1 cellular context compared by ENCODE assay signal in the genomic region with DNA sequence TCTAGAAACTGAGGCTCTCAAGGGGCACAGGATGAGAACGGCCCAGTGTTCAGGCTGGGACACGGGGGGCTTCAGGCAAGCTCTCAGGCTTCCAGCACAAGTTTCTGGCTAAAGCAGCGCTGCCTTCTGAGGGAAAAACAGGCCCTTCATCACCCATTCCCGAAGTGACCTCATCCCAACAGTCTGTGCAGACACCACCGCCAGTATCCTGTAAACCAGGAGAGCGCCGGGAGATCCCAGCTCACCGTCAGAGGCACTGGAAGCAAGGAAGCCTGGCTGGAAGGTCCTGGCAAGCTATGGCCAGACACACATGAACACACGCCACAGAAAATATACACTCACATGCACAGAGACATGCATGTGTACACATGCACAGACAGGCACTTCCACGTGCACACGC.
TF ChIP-seq lines count a peak whose summit lies in the region.

No MANE protein-coding gene starts in this region.

TF ChIP-seq in WTC11, 78 proteins besides CTCF, POLR2A, EP300 and RAD21 (continued from another document):
- no peak for TF ChIP-seq ERG (CRISPR knock-in tag; IDR thresholded peaks at IDR 0.05)
- no peak for TF ChIP-seq CBFB (CRISPR knock-in tag; IDR thresholded peaks at IDR 0.05; ENCODE audit: low read depth)
- TF ChIP-seq ZNF138 (CRISPR knock-in tag; conservative IDR thresholded peaks at IDR 0.05): no peak
